ENCODE assay signal across 1 cellular context in genomic region chr17:82315703-82316358, GRCh38.
TF ChIP-seq lines count a peak whose summit lies in the region.

No MANE protein-coding gene starts in this region.

TF ChIP-seq in HepG2, 621 proteins besides CTCF, POLR2A, EP300 and RAD21 (continued from another document):
- TF ChIP-seq ZNF407 (CRISPR knock-in tag; IDR thresholded peaks at IDR 0.05; ENCODE audit: not compliant biosample characterization) (peak; percentile 50), ZNF703 (CRISPR knock-in tag; IDR thresholded peaks at IDR 0.05; ENCODE audit: borderline replicate concordance) (no peak), MTA1 (CRISPR knock-in tag; IDR thresholded peaks at IDR 0.05; ENCODE audit: borderline replicate concordance) (peak; percentile 77), SOX6 (IDR thresholded peaks at IDR 0.05) (no peak), SOX6 (CRISPR knock-in tag; IDR thresholded peaks at IDR 0.05) (0 out of 2 replicates have a peak, but pooled peaks have one; percentile 20), SNAI1 (CRISPR knock-in tag; IDR thresholded peaks at IDR 0.05; ENCODE audit: borderline replicate concordance) (0 out of 2 replicates have a peak, but pooled peaks have one; percentile 52), SP5 (CRISPR knock-in tag; IDR thresholded peaks at IDR 0.05; ENCODE audit: borderline replicate concordance, low read depth) (peak; percentile 39; the same call in 1 of the 2 replicates), RBFOX2 (IDR thresholded peaks at IDR 0.05; ENCODE audit: low read depth, low read length) (peak; percentile 47; the same call in 1 of the 2 replicates), ZBTB33 (CRISPR knock-in tag; IDR thresholded peaks at IDR 0.05) (peak; percentile 92), KDM5B (CRISPR knock-in tag; IDR thresholded peaks at IDR 0.05; ENCODE audit: borderline replicate concordance) (peak; percentile 32; the same call in 1 of the 2 replicates), MXD1 (CRISPR knock-in tag; IDR thresholded peaks at IDR 0.05) (0 out of 2 replicates have a peak, but pooled peaks have one; percentile 48), GATAD2A (CRISPR knock-in tag; IDR thresholded peaks at IDR 0.05) (peak; percentile 28; the same call in 1 of the 2 replicates), SRSF1 (optimal IDR thresholded peaks at IDR 0.05; ENCODE audit: low read depth, low read length) (peak; percentile 63), ZBTB39 (CRISPR knock-in tag; IDR thresholded peaks at IDR 0.05) (no peak), NR2F1 (CRISPR knock-in tag; IDR thresholded peaks at IDR 0.05) (peak in 1 of 2 experiments; percentile 38; a peak in 2 of 4 replicates), HNRNPK (IDR thresholded peaks at IDR 0.05; ENCODE audit: low read depth, low read length, poor library complexity, severe bottlenecking) (peak; percentile 7), TOPORS (CRISPR knock-in tag; IDR thresholded peaks at IDR 0.05) (no peak), ZFP91 (CRISPR knock-in tag; IDR thresholded peaks at IDR 0.05; ENCODE audit: borderline replicate concordance) (0 out of 2 replicates have a peak, but pooled peaks have one; percentile 42), ATF7 (IDR thresholded peaks at IDR 0.05) (no peak), ATF7 (CRISPR knock-in tag; IDR thresholded peaks at IDR 0.05) (0 out of 2 replicates have a peak, but pooled peaks have one; percentile 32), ZNF281 (CRISPR knock-in tag; IDR thresholded peaks at IDR 0.05; ENCODE audit: borderline replicate concordance) (no peak)
